1 cellular context compared by ENCODE assay signal in the genomic region with DNA sequence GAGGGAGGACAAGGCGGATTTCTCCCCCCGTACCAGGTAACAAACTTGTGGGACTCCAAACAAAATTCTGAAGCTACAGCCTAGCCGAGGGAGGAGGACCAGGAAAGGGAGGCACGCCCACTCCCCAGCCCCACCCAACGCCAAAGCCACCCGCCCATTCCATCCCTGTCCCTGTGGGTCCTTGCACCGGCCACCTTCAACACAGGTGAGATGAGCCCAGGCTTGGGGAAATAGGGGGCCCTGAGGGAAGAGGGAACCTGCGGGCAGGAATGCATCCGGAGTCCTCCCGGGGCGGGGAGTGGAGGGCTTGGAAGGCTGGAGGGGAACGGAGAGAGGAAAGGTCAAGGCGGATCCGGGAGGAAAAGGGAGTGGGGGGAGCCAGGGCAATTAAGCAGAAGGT.
TF ChIP-seq lines count a peak whose summit lies in the region.

A gene (plus strand): TSS at position 157 of the 400 bp plus-strand sequence. CDS start 802 bp downstream, outside the sequence.

TF ChIP-seq in HCT116, 20 proteins besides CTCF, POLR2A, EP300 and RAD21:
- TF ChIP-seq SRF (IDR thresholded peaks at IDR 0.05; ENCODE audit: low read depth) (no peak), POLR2AphosphoS5 (IDR thresholded peaks at IDR 0.05; ENCODE audit: low read depth, low read length) (no peak), JUND (IDR thresholded peaks at IDR 0.05) (no peak), ELF1 (IDR thresholded peaks at IDR 0.05; ENCODE audit: borderline replicate concordance, low read depth) (no peak), SIN3A (IDR thresholded peaks at IDR 0.05; ENCODE audit: low read depth) (no peak), TCF7L2 (IDR thresholded peaks at IDR 0.05; ENCODE audit: borderline replicate concordance, extremely low read depth, insufficient read depth, insufficient read length) (no peak), CEBPB (IDR thresholded peaks at IDR 0.05; ENCODE audit: low read depth) (no peak)
- TF ChIP-seq, protein P1, sequence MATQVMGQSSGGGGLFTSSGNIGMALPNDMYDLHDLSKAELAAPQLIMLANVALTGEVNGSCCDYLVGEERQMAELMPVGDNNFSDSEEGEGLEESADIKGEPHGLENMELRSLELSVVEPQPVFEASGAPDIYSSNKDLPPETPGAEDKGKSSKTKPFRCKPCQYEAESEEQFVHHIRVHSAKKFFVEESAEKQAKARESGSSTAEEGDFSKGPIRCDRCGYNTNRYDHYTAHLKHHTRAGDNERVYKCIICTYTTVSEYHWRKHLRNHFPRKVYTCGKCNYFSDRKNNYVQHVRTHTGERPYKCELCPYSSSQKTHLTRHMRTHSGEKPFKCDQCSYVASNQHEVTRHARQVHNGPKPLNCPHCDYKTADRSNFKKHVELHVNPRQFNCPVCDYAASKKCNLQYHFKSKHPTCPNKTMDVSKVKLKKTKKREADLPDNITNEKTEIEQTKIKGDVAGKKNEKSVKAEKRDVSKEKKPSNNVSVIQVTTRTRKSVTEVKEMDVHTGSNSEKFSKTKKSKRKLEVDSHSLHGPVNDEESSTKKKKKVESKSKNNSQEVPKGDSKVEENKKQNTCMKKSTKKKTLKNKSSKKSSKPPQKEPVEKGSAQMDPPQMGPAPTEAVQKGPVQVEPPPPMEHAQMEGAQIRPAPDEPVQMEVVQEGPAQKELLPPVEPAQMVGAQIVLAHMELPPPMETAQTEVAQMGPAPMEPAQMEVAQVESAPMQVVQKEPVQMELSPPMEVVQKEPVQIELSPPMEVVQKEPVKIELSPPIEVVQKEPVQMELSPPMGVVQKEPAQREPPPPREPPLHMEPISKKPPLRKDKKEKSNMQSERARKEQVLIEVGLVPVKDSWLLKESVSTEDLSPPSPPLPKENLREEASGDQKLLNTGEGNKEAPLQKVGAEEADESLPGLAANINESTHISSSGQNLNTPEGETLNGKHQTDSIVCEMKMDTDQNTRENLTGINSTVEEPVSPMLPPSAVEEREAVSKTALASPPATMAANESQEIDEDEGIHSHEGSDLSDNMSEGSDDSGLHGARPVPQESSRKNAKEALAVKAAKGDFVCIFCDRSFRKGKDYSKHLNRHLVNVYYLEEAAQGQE (IDR thresholded peaks at IDR 0.05; ENCODE audit: low read depth): no peak
